Comparison of ENCODE assay signal across 8 cellular contexts in genomic region chr13:40589285-40590109, GRCh38.
A peak's percentile ranks its signal among the peaks of the same experiment; 100 is the strongest.
DNase-seq lines count a peak whose midpoint lies in the region; ATAC-seq and TF ChIP-seq lines count a peak whose summit lies in the region.

No MANE protein-coding gene starts in this region.

- H3K4me1 Mint-ChIP-seq in activated CD4-positive, alpha-beta T cell treated with anti-CD3 and anti-CD28 coated beads for 36 hours, result peaks cover 93% of the 10 kb centered on the region
- H3K4me1 Mint-ChIP-seq in MCF 10A (ENCODE audit: insufficient read depth, unreplicated experiment), result peaks cover 72% of the 10 kb centered on the region

- H3K27me3 Mint-ChIP-seq in activated CD4-positive, alpha-beta T cell treated with anti-CD3 and anti-CD28 coated beads for 36 hours, result no peaks in the 10 kb centered on the region
- H3K27me3 Mint-ChIP-seq in MCF 10A (ENCODE audit: insufficient read depth, unreplicated experiment), result no peaks in the 10 kb centered on the region

- peak overlapping the region; percentile 86 for H3K27ac Mint-ChIP-seq in activated CD4-positive, alpha-beta T cell treated with anti-CD3 and anti-CD28 coated beads for 36 hours
- H3K27ac Mint-ChIP-seq in MCF 10A (ENCODE audit: low read depth, unreplicated experiment), result peak overlapping the region; percentile 69

- DNase-seq in activated CD4-positive, alpha-beta T cell treated with anti-CD3 and anti-CD28 coated beads for 36 hours, result no peak
- no peak for DNase-seq in activated CD4-positive, alpha-beta T cell treated with anti-CD3 and anti-CD28 coated beads for 48 hours
- DNase-seq in NCI-H82 treated with DMSO at 0.1 percent for 48 hours (lab: John Stamatoyannopoulos, UW; ENCODE audit: unreplicated experiment) (peak; percentile 43), MCF 10A (ENCODE audit: unreplicated experiment) (peak; percentile 77), superior temporal gyrus (ENCODE audit: extremely low spot score) (peak; percentile 53), erythroblast (lab: John Stamatoyannopoulos, UW) (no peak)

- peaks cover 14% of the 10 kb centered on the region for H3K36me3 Mint-ChIP-seq in activated CD4-positive, alpha-beta T cell treated with anti-CD3 and anti-CD28 coated beads for 36 hours (ENCODE audit: low read depth)
- peaks cover 89% of the 10 kb centered on the region for H3K36me3 Mint-ChIP-seq in MCF 10A (ENCODE audit: insufficient read depth, unreplicated experiment)

- no peaks in the 10 kb centered on the region for H3K27me3 ChIP-seq in layer of hippocampus (ENCODE audit: control insufficient read depth, insufficient read depth, low read length)

- H3K9me3 Mint-ChIP-seq in activated CD4-positive, alpha-beta T cell treated with anti-CD3 and anti-CD28 coated beads for 36 hours (ENCODE audit: low read depth), result peaks cover 2% of the 10 kb centered on the region
- no peaks in the 10 kb centered on the region for H3K9me3 Mint-ChIP-seq in MCF 10A (ENCODE audit: unreplicated experiment)

- BruUV-seq in MCF 10A (replicated peaks; lab: Mats Ljungman, UMichigan), result no TSS peak

- H3K4me3 Mint-ChIP-seq in activated CD4-positive, alpha-beta T cell treated with anti-CD3 and anti-CD28 coated beads for 36 hours, result no peak overlapping the region
- no peak overlapping the region for H3K4me3 Mint-ChIP-seq in MCF 10A (ENCODE audit: unreplicated experiment)

- peak overlapping the region; percentile 2 for H3K27ac ChIP-seq in layer of hippocampus (ENCODE audit: low read depth, low read length)

- no peak for TF ChIP-seq POLR2A in erythroblast (IDR thresholded peaks at IDR 0.05; ENCODE audit: low read length)

- ATAC-seq in activated CD4-positive, alpha-beta T cell treated with anti-CD3 and anti-CD28 coated beads for 36 hours, result peak; percentile 72
- peak; percentile 94 for ATAC-seq in HG02763 (IDR thresholded peaks at IDR 0.05; ENCODE audit: unreplicated experiment)

- CTCF ChIA-PET in activated CD4-positive, alpha-beta T cell treated with anti-CD3 and anti-CD28 coated beads for 36 hours (lab: Charles Lee), result interaction anchor here (0.6 to 1.5 kb wide), 5 partner anchors 11 to 80 kb away, joined by 3 to 4 read pairs (median 3); no protein-coding TSS in a partner anchor
- CTCF ChIA-PET in MCF 10A (lab: Yijun Ruan, JAX), result no interaction called here

- intact Hi-C loops in activated CD4-positive, alpha-beta T cell treated with anti-CD3 and anti-CD28 coated beads for 36 hours (cut with DNase I, micrococcal nuclease), result loop anchor here in 1 of 2 experiments (10.0 kb wide), 1 partner anchor 525 kb away; no protein-coding TSS in a partner anchor
- intact Hi-C loops in MCF 10A (cut with micrococcal nuclease), result loop anchor here (10.0 kb wide), 1 partner anchor 525 kb away; no protein-coding TSS in a partner anchor

- TF ChIP-seq CTCF in MCF 10A (IDR thresholded peaks at IDR 0.05; ENCODE audit: unreplicated experiment), result no peak

- POLR2A ChIA-PET in activated CD4-positive, alpha-beta T cell treated with anti-CD3 and anti-CD28 coated beads for 36 hours (lab: Charles Lee), result no interaction called here
- POLR2A ChIA-PET in MCF 10A (lab: Yijun Ruan, JAX), result interaction anchor here (0.8 to 2.0 kb wide), 6 partner anchors 9 to 83 kb away, joined by 3 to 7 read pairs (median 3); no protein-coding TSS in a partner anchor

Comparison
In these comparisons a context has a peak if more than half of its experiments do, and no peak if none do; other contexts are left out.
1. DNase-seq: peak in NCI-H82 treated with DMSO at 0.1 percent for 48 hours (single experiment), MCF 10A (single experiment) and superior temporal gyrus (single experiment); none in activated CD4-positive, alpha-beta T cell treated with anti-CD3 and anti-CD28 coated beads for 36 hours (single experiment), activated CD4-positive, alpha-beta T cell treated with anti-CD3 and anti-CD28 coated beads for 48 hours (single experiment) and erythroblast (0 of 2).